In genomic region chr2:240590681-240591111, GRCh38 we compare ENCODE assay signal across 17 cellular contexts. TPM values are rescaled to one million over a fixed set of nuclear protein-coding genes. Genes with fewer than 3 reads are reported as not detected.
DNase-seq lines count a peak whose midpoint lies in the region; TF ChIP-seq lines count a peak whose summit lies in the region.
"Had no signal": no experiment of that assay in that cellular context is flagged by ENCODE, and none has a peak within 500 bp of the region (broad histone marks: within the 10 kb centered on the region; RNA-seq: fewer than 3 reads in every experiment).

No MANE protein-coding gene starts in this region.

- no peak for TF ChIP-seq POLR2A in ovary (IDR thresholded peaks at IDR 0.05)

- no peak overlapping the region for H2BK12ac ChIP-seq in mesenchymal stem cell (ENCODE audit: low read length in 2 of 2)

- TF ChIP-seq CTCF in BE2C (IDR thresholded peaks at IDR 0.05; ENCODE audit: low read depth, low read length) (no peak), left ventricle myocardium inferior (IDR thresholded peaks at IDR 0.05; ENCODE audit: borderline replicate concordance) (no peak), ovary (IDR thresholded peaks at IDR 0.05) (no peak), hepatocyte (IDR thresholded peaks at IDR 0.05; ENCODE audit: poor library complexity) (no peak)

- no peak overlapping the region for H3K4ac ChIP-seq in mesenchymal stem cell (ENCODE audit: low read depth in 1 of 2, low read length in 2 of 2)

- no peak overlapping the region for H2BK5ac ChIP-seq in mesenchymal stem cell (ENCODE audit: low read depth, low read length, poor library complexity, severe bottlenecking)

- no peak overlapping the region for H3K14ac ChIP-seq in mesenchymal stem cell (ENCODE audit: low read length in 2 of 2)

- H2BK15ac ChIP-seq in mesenchymal stem cell (ENCODE audit: low read depth, poor library complexity, severe bottlenecking) = no peak overlapping the region

- H3K18ac ChIP-seq in mesenchymal stem cell (ENCODE audit: low read depth in 1 of 2, low read length in 2 of 2) = no peak overlapping the region

- H3K36me3 ChIP-seq in BE2C (peaks cover 13% of the 10 kb centered on the region), NT2/D1 (ENCODE audit: insufficient read depth, insufficient read length, low read length) (peaks cover 57% of the 10 kb centered on the region), left ventricle myocardium inferior (peaks cover 41% of the 10 kb centered on the region), ovary (no peaks in the 10 kb centered on the region), hepatocyte (replicated peaks; ENCODE audit: insufficient read depth, low read depth) (no peaks in the 10 kb centered on the region), mesenchymal stem cell (ENCODE audit: control insufficient read depth in 1 of 2, insufficient read depth in 2 of 2, low read depth in 1 of 2, low read length in 2 of 2) (peaks cover 31 to 59% of the 10 kb centered on the region in 2 experiments)

- no peak overlapping the region for H2AFZ ChIP-seq in hepatocyte
- H2AFZ ChIP-seq in mesenchymal stem cell (ENCODE audit: low read depth, low read length) = no peak overlapping the region

- no peak overlapping the region for H2BK120ac ChIP-seq in mesenchymal stem cell (ENCODE audit: low read depth, low read length)

- H3K27ac ChIP-seq in left ventricle myocardium inferior (replicated peaks) (peak overlapping the region; percentile 89), ovary (no peak overlapping the region), hepatocyte (no peak overlapping the region), mesenchymal stem cell (ENCODE audit: low read length, poor library complexity, severe bottlenecking) (no peak overlapping the region)
- H3K27ac ChIP-seq: HL-60 had no signal

- H3K9ac ChIP-seq in NT2/D1 (ENCODE audit: insufficient read length, low read depth) (peak overlapping the region; percentile 6), mesenchymal stem cell (ENCODE audit: low read length) (no peak overlapping the region)

- no peak overlapping the region for H4K8ac ChIP-seq in mesenchymal stem cell (ENCODE audit: low read length)

- no peak overlapping the region for H3K23ac ChIP-seq in mesenchymal stem cell (ENCODE audit: low read length in 2 of 2)

- DNase-seq in BE2C = peak; percentile 5
- no peak for DNase-seq in NT2/D1 (ENCODE audit: low read depth, low spot score)
- DNase-seq in left ventricle myocardium inferior = no peak
- peak in 3 of 5 donors; percentile 18 to 35 (median 22) for DNase-seq in ovary
- no peak for DNase-seq in anterior cingulate cortex (lab: John Stamatoyannopoulos, UW)
- DNase-seq in hepatocyte (ENCODE audit: low spot score) = no peak
- no peak for DNase-seq in mesenchymal stem cell
- DNase-seq: ACHN; CD4-positive, alpha-beta T cell; GOT3; KBM-7; NCI-H1436 treated with DMSO at 0.1 percent for 48 hours; NCI-H2081 treated with DMSO at 0.1 percent for 48 hours; NCI-H226; NCI-H526 treated with DMSO at 0.1 percent for 48 hours; NK-92 treated with Interleukin-12 subunit alpha and Interleukin-12 subunit beta, amount 100 ng/mL, for 24 hours had no signal

- no peak overlapping the region for H3K4me3 ChIP-seq in BE2C (ENCODE audit: low read depth, low read length)
- no peak overlapping the region for H3K4me3 ChIP-seq in NT2/D1 (ENCODE audit: insufficient read length, low read depth)
- no peak overlapping the region for H3K4me3 ChIP-seq in left ventricle myocardium inferior
- H3K4me3 ChIP-seq in ovary = no peak overlapping the region
- no peak overlapping the region for H3K4me3 ChIP-seq in hepatocyte
- no peak overlapping the region for H3K4me3 ChIP-seq in mesenchymal stem cell (ENCODE audit: insufficient read depth in 1 of 2, low read depth in 1 of 2, low read length in 2 of 2)

- H4K91ac ChIP-seq in mesenchymal stem cell (ENCODE audit: low read length) = no peak overlapping the region

- H4K20me1 ChIP-seq in hepatocyte (ENCODE audit: insufficient read depth, poor library complexity, severe bottlenecking) = peaks cover 5% of the 10 kb centered on the region

- H3K4me1 ChIP-seq in BE2C (no peaks in the 10 kb centered on the region), NT2/D1 (ENCODE audit: insufficient read depth, insufficient read length) (peaks cover 16% of the 10 kb centered on the region), left ventricle myocardium inferior (peaks cover 93% of the 10 kb centered on the region), ovary (ENCODE audit: insufficient read depth) (peaks cover 13% of the 10 kb centered on the region), hepatocyte (ENCODE audit: insufficient read depth) (peaks cover 10% of the 10 kb centered on the region), mesenchymal stem cell (ENCODE audit: control insufficient read depth, insufficient read depth, low read depth, low read length) (peaks cover 26% of the 10 kb centered on the region)

- H2AK5ac ChIP-seq in mesenchymal stem cell (ENCODE audit: low read length, severe bottlenecking) = no peak overlapping the region

- WGBS in ovary, 3 donors = 92 to 94% (median 94%) methylated on average over 21 of the region's 21 CpGs
- WGBS in hepatocyte (ENCODE audit: low lambda C conversion rate, missing lambda C conversion rate) = 96% methylated on average over 18 of the region's 21 CpGs
- 99% methylated on average over 21 of the region's 21 CpGs for WGBS in mesenchymal stem cell

- H3K27me3 ChIP-seq in BE2C = no peaks in the 10 kb centered on the region
- H3K27me3 ChIP-seq in NT2/D1 (ENCODE audit: insufficient read depth, insufficient read length) = peaks cover 3% of the 10 kb centered on the region
- H3K27me3 ChIP-seq in left ventricle myocardium inferior (ENCODE audit: low read depth) = no peaks in the 10 kb centered on the region
- H3K27me3 ChIP-seq in ovary = no peaks in the 10 kb centered on the region
- H3K27me3 ChIP-seq in hepatocyte = no peaks in the 10 kb centered on the region
- H3K27me3 ChIP-seq in mesenchymal stem cell (ENCODE audit: control insufficient read depth in 1 of 2, insufficient read depth in 1 of 2, low read length in 2 of 2) = no peaks in the 10 kb centered on the region

- H3K4me2 ChIP-seq in hepatocyte (no peak overlapping the region), mesenchymal stem cell (ENCODE audit: low read length, poor library complexity, severe bottlenecking) (no peak overlapping the region)

- intact Hi-C loops in left ventricle myocardium inferior (cut with micrococcal nuclease) (no loop called here), ovary (cut with DNase I) (no loop called here)

- peaks cover 46% of the 10 kb centered on the region for H3K79me2 ChIP-seq in hepatocyte

- H3K9me3 ChIP-seq in BE2C (no peaks in the 10 kb centered on the region), NT2/D1 (ENCODE audit: insufficient read depth, low read length) (no peaks in the 10 kb centered on the region), left ventricle myocardium inferior (replicated peaks) (no peaks in the 10 kb centered on the region), ovary (no peaks in the 10 kb centered on the region), hepatocyte (ENCODE audit: low read depth) (no peaks in the 10 kb centered on the region), mesenchymal stem cell (ENCODE audit: control insufficient read depth, low read length) (no peaks in the 10 kb centered on the region)

- peaks cover 58% of the 10 kb centered on the region for H3K79me1 ChIP-seq in mesenchymal stem cell (replicated peaks; ENCODE audit: low read length, poor library complexity, severe bottlenecking)

- TF ChIP-seq EP300 in ovary (IDR thresholded peaks at IDR 0.05) = no peak

- H3K9me2 ChIP-seq in hepatocyte (replicated peaks; ENCODE audit: insufficient read depth) = no peaks in the 10 kb centered on the region

RNA-seq across cellular contexts. Expression of gene CAPN10, which starts 4.2 kb away (rescaled TPM):
- 80.2 TPM for polyA plus RNA-seq in BE2C (2012; ENCODE audit: insufficient read depth, insufficient read length, low read depth)
- 31.2 TPM for total RNA-seq in left ventricle myocardium inferior
- total RNA-seq in ovary = 10 to 100 TPM; 15.5 to 34.3 (median 26.8) TPM
- 10 to 100 TPM in 1 of 2 donors, 1 to 10 TPM in 1; 2.2 to 21.7 TPM for polyA plus RNA-seq in ovary
- 19.1 and 24.2 TPM in 2 replicates for total RNA-seq in hepatocyte
- 28.8 and 42.6 TPM in 2 replicates for polyA plus RNA-seq in hepatocyte
- 8.9 TPM for polyA plus RNA-seq in mesenchymal stem cell (2013, experiment 1 of 2)
- 8.8 TPM for polyA plus RNA-seq in mesenchymal stem cell (2013, experiment 2 of 2)

RNA-seq across cellular contexts. Expression of gene RNPEPL1, which starts 22.4 kb away (rescaled TPM):
- 44.6 TPM for polyA plus RNA-seq in BE2C (2012; ENCODE audit: insufficient read depth, insufficient read length, low read depth)
- total RNA-seq in left ventricle myocardium inferior (80.1 TPM), ovary (10 to 100 TPM; 15.1 to 25.2 (median 23.2) TPM), hepatocyte (36.9 and 46.3 TPM in 2 replicates)
- polyA plus RNA-seq in ovary (10 to 100 TPM in 1 of 2 donors, 1 to 10 TPM in 1; 3.5 to 27.3 TPM), hepatocyte (57.2 and 58.1 TPM in 2 replicates)
- polyA plus RNA-seq in mesenchymal stem cell (2013, experiment 1 of 2) = 42.6 TPM
- polyA plus RNA-seq in mesenchymal stem cell (2013, experiment 2 of 2) = 43.8 TPM

RNA-seq across cellular contexts. Expression of gene DUSP28, which starts 30.5 kb away (rescaled TPM):
- polyA plus RNA-seq in BE2C (2012; ENCODE audit: insufficient read depth, insufficient read length, low read depth) = 14.7 TPM
- total RNA-seq in left ventricle myocardium inferior = 19.3 TPM
- 1 to 10 TPM; 2.7 to 9.9 (median 4.3) TPM for total RNA-seq in ovary
- 1 to 10 TPM; 4.0 to 5.3 TPM for polyA plus RNA-seq in ovary
- total RNA-seq in hepatocyte = 4.6 and 4.8 TPM in 2 replicates
- polyA plus RNA-seq in hepatocyte = 6.3 and 6.8 TPM in 2 replicates
- 3.5 TPM for polyA plus RNA-seq in mesenchymal stem cell (2013, experiment 1 of 2)
- 4.1 TPM for polyA plus RNA-seq in mesenchymal stem cell (2013, experiment 2 of 2)

RNA-seq across cellular contexts. Expression of gene ANKMY1, which starts 32.9 kb away (rescaled TPM):
- polyA plus RNA-seq in BE2C (2012; ENCODE audit: insufficient read depth, insufficient read length, low read depth) = 4.5 TPM
- 4.0 TPM for total RNA-seq in left ventricle myocardium inferior
- total RNA-seq in ovary = 10 to 100 TPM; 13.7 to 24.2 (median 21.6) TPM
- polyA plus RNA-seq in ovary = 10 to 100 TPM; 11.5 to 13.8 TPM
- 6.7 and 9.2 TPM in 2 replicates for total RNA-seq in hepatocyte
- 7.8 and 11.1 TPM in 2 replicates for polyA plus RNA-seq in hepatocyte
- polyA plus RNA-seq in mesenchymal stem cell (2013, experiment 1 of 2) = 3.6 TPM
- 2.7 TPM for polyA plus RNA-seq in mesenchymal stem cell (2013, experiment 2 of 2)

RNA-seq across cellular contexts. Expression of gene GPR35, which starts 34.6 kb away (rescaled TPM):
- polyA plus RNA-seq in BE2C (2012; ENCODE audit: insufficient read depth, insufficient read length, low read depth) = 0.43 TPM
- 1.3 TPM for total RNA-seq in left ventricle myocardium inferior
- 1 to 10 TPM; 2.1 to 4.2 (median 2.5) TPM for total RNA-seq in ovary
- 1 to 10 TPM in 1 of 2 donors, under 1 TPM in 1; 0.27 to 2.2 TPM for polyA plus RNA-seq in ovary
- total RNA-seq in hepatocyte = 14.7 and 17.3 TPM in 2 replicates
- polyA plus RNA-seq in hepatocyte = 10.1 and 10.5 TPM in 2 replicates
- 0.15 TPM for polyA plus RNA-seq in mesenchymal stem cell (2013, experiment 1 of 2)
- polyA plus RNA-seq in mesenchymal stem cell (2013, experiment 2 of 2) = 0.21 TPM

Comparison
In these comparisons a context has a peak if more than half of its experiments do, and no peak if none do; other contexts are left out.
1. DNase-seq: peak in BE2C (single experiment) and ovary (3 of 5); none in NT2/D1 (single experiment), left ventricle myocardium inferior (single experiment), anterior cingulate cortex (0 of 58), hepatocyte (single experiment) and mesenchymal stem cell (single experiment).